1 cellular context compared by ENCODE assay signal in genomic region chr15:75835990-75836952, GRCh38.
TF ChIP-seq lines count a peak whose summit lies in the region.

No MANE protein-coding gene starts in this region.

TF ChIP-seq in K562, 482 proteins besides CTCF, POLR2A, EP300 and RAD21:
- TF ChIP-seq KLF1 (tag; IDR thresholded peaks at IDR 0.05) (no peak), CEBPG (CRISPR knock-in tag; IDR thresholded peaks at IDR 0.05) (no peak), CEBPG (tag; conservative IDR thresholded peaks at IDR 0.05 in 1 of 2, IDR thresholded peaks at IDR 0.05 in 1 of 2) (peak in 1 of 2 experiments; percentile 72; a peak in 2 of 4 replicates), CEBPB (tag; IDR thresholded peaks at IDR 0.05) (peak; percentile 64)
